In genomic region chr10:23319835-23320234, GRCh38 we compare ENCODE assay signal across 23 cellular contexts. TPM values are rescaled to one million over a fixed set of nuclear protein-coding genes. Genes with fewer than 3 reads are reported as not detected.
"Had no signal": no experiment of that assay in that cellular context is flagged by ENCODE, and none has a peak within 500 bp of the region (broad histone marks: within the 10 kb centered on the region; RNA-seq: fewer than 3 reads in every experiment).

No MANE protein-coding gene starts in this region.

- ATAC-seq: effector memory CD8-positive, alpha-beta T cell; gastroesophageal sphincter; left colon; pancreas; right cardiac atrium had no signal

- H3K36me3 Mint-ChIP-seq: type B pancreatic cell had no signal

- H3K4me1 Mint-ChIP-seq: nephron had no signal

- H3K9me3 ChIP-seq: esophagus squamous epithelium, gastroesophageal sphincter, pancreas, uterus had no signal

- H3K27ac Mint-ChIP-seq: dendritic cell treated with granulocyte-macrophage colony-stimulating factor and Interleukin-4, amounts not matched to agents 40 ng/mL and 50 ng/mL, for 4 days; effector memory CD8-positive, alpha-beta T cell; naive B cell; progenitor cell of endocrine pancreas; type B pancreatic cell had no signal

- H3K27ac ChIP-seq: epithelial cell of prostate, esophagus squamous epithelium, gastroesophageal sphincter, pancreas, uterus had no signal

- DNase-seq: effector memory CD8-positive, alpha-beta T cell; esophagus squamous epithelium; foreskin fibroblast; hippocampal formation; left colon; mesendoderm; naive B cell; occipital lobe; pancreas; right cardiac atrium; small intestine; stimulated activated CD4-positive, alpha-beta T cell treated with anti-CD3 and anti-CD28 coated beads, Interleukin-12 subunit alpha, Interleukin-12 subunit beta, amount 100 ng/mL, for 4 hours; stimulated activated naive CD4-positive, alpha-beta T cell treated with Interleukin-2 at 50 U/mL for 16 hours; uterus had no signal

- H3K4me1 ChIP-seq: pancreas, uterus had no signal

- H3K36me3 ChIP-seq: esophagus squamous epithelium, gastroesophageal sphincter, pancreas, uterus had no signal

- H3K27me3 ChIP-seq: gastroesophageal sphincter, pancreas, uterus had no signal

- H3K4me3 ChIP-seq: esophagus squamous epithelium, gastroesophageal sphincter, pancreas, uterus had no signal

- H3K4me3 Mint-ChIP-seq: dendritic cell treated with granulocyte-macrophage colony-stimulating factor and Interleukin-4, amounts not matched to agents 40 ng/mL and 50 ng/mL, for 4 days; effector memory CD8-positive, alpha-beta T cell; naive B cell; nephron; type B pancreatic cell had no signal

- H3K9me3 Mint-ChIP-seq: dendritic cell treated with granulocyte-macrophage colony-stimulating factor and Interleukin-4, amounts not matched to agents 40 ng/mL and 50 ng/mL, for 4 days; effector memory CD8-positive, alpha-beta T cell; nephron; type B pancreatic cell had no signal

RNA-seq across cellular contexts. Expression of gene C10orf67, which starts 24.8 kb away (rescaled TPM):
- total RNA-seq: gastroesophageal sphincter, kidney epithelial cell, left colon, liver, lung microvascular endothelial cell, progenitor cell of endocrine pancreas had no signal
